In genomic region chr1:95058974-95059373, GRCh38 we compare ENCODE assay signal across 16 cellular contexts. TPM values are rescaled to one million over a fixed set of nuclear protein-coding genes. Genes with fewer than 3 reads are reported as not detected.
A peak's percentile ranks its signal among the peaks of the same experiment; 100 is the strongest.
DNase-seq lines count a peak whose midpoint lies in the region; ATAC-seq, FAIRE-seq and TF ChIP-seq lines count a peak whose summit lies in the region.
"Had no signal": no experiment of that assay in that cellular context is flagged by ENCODE, and none has a peak within 500 bp of the region (broad histone marks: within the 10 kb centered on the region; RNA-seq: fewer than 3 reads in every experiment).

No MANE protein-coding gene starts in this region.

- H3K4me1 ChIP-seq in right atrium auricular region (no peaks in the 10 kb centered on the region), K562 (replicated peaks in 1 of 2; ENCODE audit: control insufficient read depth in 2 of 2, insufficient read depth in 2 of 2, low read length in 2 of 2) (peaks cover 0 to 11% of the 10 kb centered on the region in 2 experiments; a peak in 4 of 5 replicates), H9 (ENCODE audit: insufficient read depth, low read length) (no peaks in the 10 kb centered on the region)
- H3K4me1 ChIP-seq: BLaER1 treated with 17β-estradiol and CSF1 and Interleukin-3, amounts not matched to agents 10 nM and 100 nM had no signal

- no peak overlapping the region for H2BK12ac ChIP-seq in H9 (ENCODE audit: insufficient read length, low read depth, low read length)

- H4K8ac ChIP-seq in H9 (replicated peaks; ENCODE audit: insufficient read length, low read depth, low read length) = no peak overlapping the region

- H3K56ac ChIP-seq in H9 (ENCODE audit: insufficient read length, low read depth, low read length) = no peak overlapping the region

- H3K14ac ChIP-seq in H9 (ENCODE audit: insufficient read depth, low read length) = no peak overlapping the region

- H3K4me2 ChIP-seq in K562 (ENCODE audit: insufficient read depth, low read length) = no peak overlapping the region
- H3K4me2 ChIP-seq in H9 (ENCODE audit: insufficient read depth, insufficient read length, low read length) = no peak overlapping the region
- H3K4me2 ChIP-seq: BLaER1 treated with 17β-estradiol and CSF1 and Interleukin-3, amounts not matched to agents 10 nM and 100 nM had no signal

- no peak for TF ChIP-seq POLR2A in K562 (conservative IDR thresholded peaks at IDR 0.05)

- H2BK5ac ChIP-seq in H9 (ENCODE audit: insufficient read length, low read length) = no peak overlapping the region

- no peak for FAIRE-seq in K562 (lab: Jason Lieb, UNC)
- FAIRE-seq: GM12878 had no signal

- H2BK15ac ChIP-seq in H9 (ENCODE audit: low read depth, low read length) = no peak overlapping the region

- no peak for TF ChIP-seq EP300 in K562 (IDR thresholded peaks at IDR 0.05; ENCODE audit: low read length)

- TF ChIP-seq RAD21 in K562 (CRISPR knock-in tag; conservative IDR thresholded peaks at IDR 0.05 in 1 of 2, IDR thresholded peaks at IDR 0.05 in 1 of 2) = no peak

- no peak overlapping the region for H2BK120ac ChIP-seq in H9 (ENCODE audit: low read depth, low read length, poor library complexity, severe bottlenecking)

- ATAC-seq in left cardiac atrium (peak in 1 of 2 donors; percentile 40), K562 (no peak)
- ATAC-seq: CD8-positive, alpha-beta T cell; GM12878 had no signal

- no TSS peak for BruUV-seq in K562 (replicated peaks; lab: Mats Ljungman, UMichigan)

- no peak overlapping the region for H4K5ac ChIP-seq in H9 (ENCODE audit: insufficient read length, low read depth, low read length)

- H2AFZ ChIP-seq in K562 (ENCODE audit: low read depth, low read length) = no peak overlapping the region
- no peak overlapping the region for H2AFZ ChIP-seq in H9 (ENCODE audit: low read length)
- H2AFZ ChIP-seq: GM23248 had no signal

- no peaks in the 10 kb centered on the region for H3K9me1 ChIP-seq in K562 (ENCODE audit: control insufficient read depth, insufficient read depth, low read length)

- H3K4me3 ChIP-seq in right atrium auricular region (no peak overlapping the region), K562 (no peak overlapping the region)
- H3K4me3 ChIP-seq: BLaER1 treated with 17β-estradiol and CSF1 and Interleukin-3, amounts not matched to agents 10 nM and 100 nM; GM12878; GM23248 had no signal

- in situ Hi-C loops in K562 (cut with MboI) = no loop called here

- no peak overlapping the region for H3K4me3 Mint-ChIP-seq in H9
- H3K4me3 Mint-ChIP-seq: B cell; CD8-positive, alpha-beta T cell had no signal

- H3K9me3 Mint-ChIP-seq in H9 = no peaks in the 10 kb centered on the region; a peak in 1 of 5 replicates
- H3K9me3 Mint-ChIP-seq: CD8-positive, alpha-beta T cell had no signal

- no peak overlapping the region for H3T11ph ChIP-seq in H9 (ENCODE audit: low read length)

- H3K27me3 Mint-ChIP-seq in H9 (ENCODE audit: low read depth) = no peaks in the 10 kb centered on the region
- H3K27me3 Mint-ChIP-seq: B cell had no signal

- H4K91ac ChIP-seq in H9 (ENCODE audit: insufficient read length, low read depth, low read length) = no peak overlapping the region

- 85% methylated on average over 8 of the region's 9 CpGs for WGBS in K562 (ENCODE audit: insufficient coverage, low coverage, missing lambda C conversion rate)
- WGBS in H9 (ENCODE audit: extremely low coverage, insufficient read length, low lambda C conversion rate) = no CpG with 5 or more reads among the region's 9 CpGs

- no peak overlapping the region for H3K18ac ChIP-seq in H9 (ENCODE audit: insufficient read length, low read depth, low read length)

- H2BK20ac ChIP-seq in H9 (ENCODE audit: low read depth, low read length, poor library complexity, severe bottlenecking) = no peak overlapping the region

- no peak for TF ChIP-seq CTCF in right atrium auricular region (IDR thresholded peaks at IDR 0.05)
- TF ChIP-seq CTCF in K562 (IDR thresholded peaks at IDR 0.05 in 2 of 3, conservative IDR thresholded peaks at IDR 0.05 in 1 of 3; ENCODE audit: insufficient read depth in 2 of 3, low read depth in 1 of 3, low read length in 3 of 3) = no peak
- TF ChIP-seq CTCF in H9 (conservative IDR thresholded peaks at IDR 0.05) = no peak

- peaks cover 0 to 6% (median 0%) of the 10 kb centered on the region in 3 experiments; a peak in 2 of 7 replicates for H3K36me3 Mint-ChIP-seq in H9 (ENCODE audit: insufficient read depth in 1 of 3, low read depth in 3 of 3)

- H3K9me3 ChIP-seq in right atrium auricular region = no peaks in the 10 kb centered on the region
- H3K9me3 ChIP-seq in K562 (replicated peaks; ENCODE audit: control insufficient read depth, insufficient read depth, low read depth, low read length) = no peaks in the 10 kb centered on the region
- H3K9me3 ChIP-seq in H9 (ENCODE audit: control insufficient read depth, low read depth, low read length) = no peaks in the 10 kb centered on the region
- H3K9me3 ChIP-seq: BLaER1 treated with 17β-estradiol and CSF1 and Interleukin-3, amounts not matched to agents 10 nM and 100 nM had no signal

- H3K27ac Mint-ChIP-seq in H9 = no peak overlapping the region
- H3K27ac Mint-ChIP-seq: B cell; CD8-positive, alpha-beta T cell had no signal

- no peak overlapping the region for H2AK5ac ChIP-seq in H9 (ENCODE audit: insufficient read length, low read length)

- intact Hi-C loops in left cardiac atrium (cut with DNase I) (no loop called here), K562 (cut with micrococcal nuclease) (no loop called here), posterior vena cava (cut with DNase I) (no loop called here)

- H4K20me1 ChIP-seq in K562 (replicated peaks; ENCODE audit: control insufficient read depth, insufficient read depth, low read length) (no peaks in the 10 kb centered on the region), H9 (ENCODE audit: control insufficient read depth, insufficient read depth, insufficient read length) (no peaks in the 10 kb centered on the region)
- H4K20me1 ChIP-seq: BLaER1 treated with 17β-estradiol and CSF1 and Interleukin-3, amounts not matched to agents 10 nM and 100 nM had no signal

- CTCF ChIA-PET in K562 (lab: Yijun Ruan, JAX; ENCODE audit: low intra/inter-chr PET ratio) = no interaction called here

- no peaks in the 10 kb centered on the region for H3K36me3 ChIP-seq in right atrium auricular region
- H3K36me3 ChIP-seq in K562 (ENCODE audit: control insufficient read depth, insufficient read depth, low read length) = no peaks in the 10 kb centered on the region

- H3K27ac ChIP-seq in right atrium auricular region (no peak overlapping the region), K562 (ENCODE audit: extremely low read depth, low read depth, low read length) (no peak overlapping the region), H9 (ENCODE audit: insufficient read length, low read depth, low read length) (no peak overlapping the region)
- H3K27ac ChIP-seq: BLaER1 treated with 17β-estradiol and CSF1 and Interleukin-3, amounts not matched to agents 10 nM and 100 nM; GM23248; HL-60 had no signal

- H3K9ac ChIP-seq in K562 (ENCODE audit: insufficient read depth in 1 of 2, low read depth in 2 of 2, low read length in 2 of 2) = no peak overlapping the region
- no peak overlapping the region for H3K9ac ChIP-seq in H9 (ENCODE audit: extremely low read depth, insufficient read length, low read length)
- H3K9ac ChIP-seq: BLaER1 treated with 17β-estradiol and CSF1 and Interleukin-3, amounts not matched to agents 10 nM and 100 nM; GM23248 had no signal

- no peaks in the 10 kb centered on the region for H3K4me1 Mint-ChIP-seq in H9
- H3K4me1 Mint-ChIP-seq: B cell had no signal

- H3K4ac ChIP-seq in H9 (ENCODE audit: low read depth, low read length) = no peak overlapping the region

- H3K79me2 ChIP-seq in K562 (ENCODE audit: control insufficient read depth, insufficient read depth, low read length) (no peaks in the 10 kb centered on the region), H9 (ENCODE audit: insufficient read depth, low read length) (no peaks in the 10 kb centered on the region)

- no peaks in the 10 kb centered on the region for H3K23me2 ChIP-seq in H9 (ENCODE audit: insufficient read length, low read depth, low read length, poor library complexity, severe bottlenecking)

- DNase-seq in left cardiac atrium (peak; percentile 49), right atrium auricular region (ENCODE audit: low spot score) (no peak), K562 (ENCODE audit: extremely low read depth in 1 of 4, low spot score in 3 of 4) (no peak), posterior vena cava (ENCODE audit: low spot score) (peak; percentile 80), H9 (no peak), GM19238 (ENCODE audit: insufficient read length, low spot score) (no peak)
- DNase-seq: Calu3; CD8-positive, alpha-beta T cell; DMS79 treated with DMSO at 0.1 percent for 48 hours; EL; GM23248; HCEC 1CT had no signal

- POLR2A ChIA-PET in K562 (lab: Yijun Ruan, JAX) = interaction anchor here (0.7 kb wide), 1 partner anchor 441 kb away, joined by 3 read pairs; no protein-coding TSS in a partner anchor

- no peak overlapping the region for H3K23ac ChIP-seq in H9 (ENCODE audit: insufficient read length, low read depth, low read length)

- H3K79me1 ChIP-seq in H9 (ENCODE audit: insufficient read depth, low read depth, low read length, poor library complexity, severe bottlenecking) = no peaks in the 10 kb centered on the region

- H3K27me3 ChIP-seq in right atrium auricular region (no peaks in the 10 kb centered on the region), K562 (ENCODE audit: control insufficient read depth in 2 of 2, insufficient read depth in 2 of 2, low read length in 2 of 2) (no peaks in the 10 kb centered on the region), H9 (ENCODE audit: insufficient read depth, low read length) (no peaks in the 10 kb centered on the region)
- H3K27me3 ChIP-seq: BLaER1 treated with 17β-estradiol and CSF1 and Interleukin-3, amounts not matched to agents 10 nM and 100 nM had no signal

RNA-seq across cellular contexts. Expression of gene ALG14, which starts 13.8 kb away (rescaled TPM):
- total RNA-seq in left cardiac atrium (1 to 10 TPM; 2.5 to 4.3 TPM), right atrium auricular region (under 1 TPM; 0.74 to 0.79 TPM), K562 (2014; rRNA removed) (1.8 and 2.8 TPM in 2 replicates), K562 (2014; rRNA removed; fragmentation: Illumina TruSeq; extraction: Trizol) (3.9 and 6.8 TPM in 2 replicates), K562 (2015; rRNA removed; fragmentation: Illumina TruSeq; extraction: Trizol) (2.6 and 3.3 TPM in 2 replicates), K562 (2021) (6.1 and 8.6 TPM in 2 replicates), posterior vena cava (1 to 10 TPM; 4.2 to 6.1 TPM), H9 (2021) (2.5 and 2.7 TPM in 2 replicates)
- total RNA-seq in K562 (2011; cell fraction: chromatin; rRNA removed; ENCODE audit: low replicate concordance) = 1.6 and 2.1 TPM in 2 replicates
- total RNA-seq in K562 (2011; cell fraction: nucleolus; rRNA removed) = 1.2 and 3.7 TPM in 2 replicates
- 3.2 and 4.2 TPM in 2 replicates for total RNA-seq in K562 (2011; cell fraction: nucleoplasm; rRNA removed)
- polyA plus RNA-seq in K562 (2011; rRNA removed) (2.8 and 2.9 TPM in 2 replicates), K562 (2014; fragmentation: Illumina TruSeq; extraction: Trizol) (4.7 and 4.9 TPM in 2 replicates), K562 (2014; fragmentation: Nextera tagmentation; extraction: Ambion mirVana) (10 to 100 TPM; 14.9 to 16.2 TPM), K562 (2014; rRNA removed) (2.2 and 2.8 TPM in 2 replicates)
- polyA plus RNA-seq in K562 (2011; cell fraction: cytosol; rRNA removed) = 1.3 and 2.0 TPM in 2 replicates
- 0.94 and 1.3 TPM in 2 replicates for polyA plus RNA-seq in K562 (2011; cell fraction: nucleus; rRNA removed)
- 3.3 and 4.6 TPM in 2 replicates for polyA plus RNA-seq in K562 (2012)
- polyA minus RNA-seq in K562 (2011; rRNA and poly(A)+ RNA removed) = 1.6 and 2.0 TPM in 2 replicates
- polyA minus RNA-seq in K562 (2011; cell fraction: cytosol; rRNA and poly(A)+ RNA removed) = 1.4 and 12.8 TPM in 2 replicates
- polyA minus RNA-seq in K562 (2011; cell fraction: nucleus; rRNA and poly(A)+ RNA removed) = 1.5 and 4.4 TPM in 2 replicates

RNA-seq across cellular contexts. Expression of gene TLCD4, which starts 58.2 kb away (rescaled TPM):
- 10 to 100 TPM; 43.4 to 48.3 TPM for total RNA-seq in left cardiac atrium
- 10 to 100 TPM; 33.6 to 42.3 TPM for total RNA-seq in right atrium auricular region
- 10.7 and 22.5 TPM in 2 replicates for total RNA-seq in K562 (2011; cell fraction: chromatin; rRNA removed; ENCODE audit: low replicate concordance)
- 7.2 and 9.1 TPM in 2 replicates for total RNA-seq in K562 (2011; cell fraction: nucleolus; rRNA removed)
- total RNA-seq in K562 (2011; cell fraction: nucleoplasm; rRNA removed) = 20.7 and 39.0 TPM in 2 replicates
- 7.6 and 10.3 TPM in 2 replicates for total RNA-seq in K562 (2014; rRNA removed)
- total RNA-seq in K562 (2014; rRNA removed; fragmentation: Illumina TruSeq; extraction: Trizol) = 19.8 and 23.6 TPM in 2 replicates
- 6.8 and 7.5 TPM in 2 replicates for total RNA-seq in K562 (2015; rRNA removed; fragmentation: Illumina TruSeq; extraction: Trizol)
- 13.9 and 16.5 TPM in 2 replicates for total RNA-seq in K562 (2021)
- polyA plus RNA-seq in K562 (2011; rRNA removed) = 9.6 and 16.6 TPM in 2 replicates
- polyA plus RNA-seq in K562 (2011; cell fraction: cytosol; rRNA removed) = 2.2 and 4.5 TPM in 2 replicates
- polyA plus RNA-seq in K562 (2011; cell fraction: nucleus; rRNA removed) = 2.3 and 2.7 TPM in 2 replicates
- 5.0 and 5.7 TPM in 2 replicates for polyA plus RNA-seq in K562 (2012)
- polyA plus RNA-seq in K562 (2014; fragmentation: Illumina TruSeq; extraction: Trizol) = 8.4 and 10.9 TPM in 2 replicates
- polyA plus RNA-seq in K562 (2014; fragmentation: Nextera tagmentation; extraction: Ambion mirVana) = 1 to 10 TPM; 3.5 to 5.0 TPM
- 6.5 and 6.6 TPM in 2 replicates for polyA plus RNA-seq in K562 (2014; rRNA removed)
- polyA minus RNA-seq in K562 (2011; rRNA and poly(A)+ RNA removed) = 26.5 and 41.8 TPM in 2 replicates
- polyA minus RNA-seq in K562 (2011; cell fraction: cytosol; rRNA and poly(A)+ RNA removed) = 8.3 and 10.7 TPM in 2 replicates
- 3.1 and 4.1 TPM in 2 replicates for polyA minus RNA-seq in K562 (2011; cell fraction: nucleus; rRNA and poly(A)+ RNA removed)
- 10 to 100 TPM; 11.6 to 17.4 TPM for total RNA-seq in posterior vena cava
- 1.8 and 2.0 TPM in 2 replicates for total RNA-seq in H9 (2021)
- total RNA-seq: GM23248 had no signal
- polyA plus RNA-seq: GM23248 had no signal

Comparison
In these comparisons a context has a peak if more than half of its experiments do, and no peak if none do; other contexts are left out.
1. DNase-seq: peak in left cardiac atrium (single experiment) and posterior vena cava (single experiment); none in right atrium auricular region (single experiment), K562 (0 of 4), H9 (single experiment) and GM19238 (single experiment).